ENCODE assay signal across 22 cellular contexts in genomic region chr7:21922605-21923004, GRCh38.
"Had no signal": no experiment of that assay in that cellular context is flagged by ENCODE, and none has a peak within 500 bp of the region (broad histone marks: within the 10 kb centered on the region; RNA-seq: fewer than 3 reads in every experiment).

No MANE protein-coding gene starts in this region.

- H3K27ac ChIP-seq: SJSA1, SK-N-MC had no signal

- H3K36me3 ChIP-seq: SJSA1 had no signal

- H3K27me3 ChIP-seq: SJSA1 had no signal

- DNase-seq: IMR-90, Kasumi-1, KG1, MM.1S, NCI-H1092 treated with DMSO at 0.1 percent for 48 hours, NCI-H1436, NCI-H187, NCI-H2029, NCI-H2081 treated with DMSO at 0.1 percent for 48 hours, NCI-H2171, NCI-H226, NCI-H446, NCI-H510A, NCI-H524 treated with DMSO at 0.1 percent for 48 hours, NCI-H69, NCI-H774, Right ventricle myocardium superior, RPMI8226, SIG-M5 had no signal

- H3K4me3 ChIP-seq: SJSA1, SK-N-MC had no signal

- H3K9me3 ChIP-seq: SJSA1 had no signal

- ATAC-seq: HepG2 had no signal
